ENCODE assay signal across 12 cellular contexts in genomic region chr17:17785407-17785806, GRCh38. TPM values are rescaled to one million over a fixed set of nuclear protein-coding genes. Genes with fewer than 3 reads are reported as not detected.
DNase-seq lines count a peak whose midpoint lies in the region; ATAC-seq and TF ChIP-seq lines count a peak whose summit lies in the region.
"Had no signal": no experiment of that assay in that cellular context is flagged by ENCODE, and none has a peak within 500 bp of the region (broad histone marks: within the 10 kb centered on the region; RNA-seq: fewer than 3 reads in every experiment).

No MANE protein-coding gene starts in this region.

- TF ChIP-seq POLR2A in esophagus muscularis mucosa (IDR thresholded peaks at IDR 0.05; ENCODE audit: low read depth) (no peak), prostate gland (IDR thresholded peaks at IDR 0.05) (no peak), uterus (IDR thresholded peaks at IDR 0.05) (no peak)

- peak; percentile 37 for DNase-seq in NCI-H82 (lab: John Stamatoyannopoulos, UW)
- no peak for DNase-seq in NCI-H82 treated with DMSO at 0.1 percent for 48 hours (lab: John Stamatoyannopoulos, UW; ENCODE audit: unreplicated experiment)
- DNase-seq in M059J (ENCODE audit: low read depth): peak; percentile 12
- DNase-seq in esophagus muscularis mucosa (ENCODE audit: extremely low spot score): no peak
- no peak for DNase-seq in prostate gland (ENCODE audit: low spot score)
- DNase-seq in uterus: no peak
- DNase-seq: mucosa of descending colon, NCI-H2227 treated with DMSO at 0.1 percent for 48 hours had no signal

- H3K27me3 ChIP-seq in esophagus muscularis mucosa: no peaks in the 10 kb centered on the region
- no peaks in the 10 kb centered on the region for H3K27me3 ChIP-seq in prostate gland (replicated peaks; ENCODE audit: insufficient read depth)
- H3K27me3 ChIP-seq in uterus: no peaks in the 10 kb centered on the region
- H3K27me3 ChIP-seq: brain microvascular endothelial cell had no signal

- intact Hi-C loops in esophagus muscularis mucosa (cut with DNase I) (no loop called here), prostate gland (cut with DNase I) (no loop called here), uterus (cut with DNase I; ENCODE audit: low total_unique reads) (loop anchor here (10.0 kb wide), 1 partner anchor 91 kb away; no protein-coding TSS in a partner anchor)

- H3K27ac ChIP-seq in esophagus muscularis mucosa (replicated peaks in 1 of 4) (peak overlapping the region in 3 of 4 donors; percentile 83 to 92 (median 91)), prostate gland (peak overlapping the region; percentile 26 to 87), uterus (peak overlapping the region in 1 of 2 donors; percentile 5)
- H3K27ac ChIP-seq: brain microvascular endothelial cell, KMS-11 had no signal

- no peak for TF ChIP-seq EP300 in esophagus muscularis mucosa (IDR thresholded peaks at IDR 0.05)

- TF ChIP-seq CTCF in esophagus muscularis mucosa (IDR thresholded peaks at IDR 0.05): no peak
- no peak for TF ChIP-seq CTCF in prostate gland (IDR thresholded peaks at IDR 0.05)
- TF ChIP-seq CTCF in uterus (IDR thresholded peaks at IDR 0.05): no peak

- no peaks in the 10 kb centered on the region for H3K9me3 ChIP-seq in esophagus muscularis mucosa
- H3K9me3 ChIP-seq in prostate gland: no peaks in the 10 kb centered on the region
- no peaks in the 10 kb centered on the region for H3K9me3 ChIP-seq in uterus
- H3K9me3 ChIP-seq: mucosa of descending colon had no signal

- 69% methylated on average over 10 of the region's 11 CpGs for WGBS in esophagus muscularis mucosa
- 61% methylated on average over 11 of the region's 11 CpGs for WGBS in prostate gland

- H3K4me1 ChIP-seq in esophagus muscularis mucosa: peaks cover 59 to 78% (median 73%) of the 10 kb centered on the region in 4 donors
- H3K4me1 ChIP-seq in prostate gland (replicated peaks): peaks cover 47% of the 10 kb centered on the region
- peaks cover 6 to 28% of the 10 kb centered on the region in 2 donors for H3K4me1 ChIP-seq in uterus

- H3K4me3 ChIP-seq in esophagus muscularis mucosa (no peak overlapping the region), prostate gland (no peak overlapping the region), uterus (no peak overlapping the region)
- H3K4me3 ChIP-seq: mucosa of descending colon had no signal

- ATAC-seq in GM21825 (IDR thresholded peaks at IDR 0.05; ENCODE audit: unreplicated experiment) (no peak), HG03135 (IDR thresholded peaks at IDR 0.05; ENCODE audit: unreplicated experiment) (no peak)
- ATAC-seq: mucosa of descending colon had no signal

- H3K36me3 ChIP-seq in esophagus muscularis mucosa (no peaks in the 10 kb centered on the region), prostate gland (no peaks in the 10 kb centered on the region), uterus (no peaks in the 10 kb centered on the region)
- H3K36me3 ChIP-seq: brain microvascular endothelial cell had no signal

RNA-seq across cellular contexts. Expression of gene SREBF1, which starts 51.4 kb away (rescaled TPM):
- total RNA-seq in M059J (2014; rRNA removed; shearing (Covaris generic)): 40.5 and 57.7 TPM in 2 replicates
- total RNA-seq in esophagus muscularis mucosa (10 to 100 TPM; 28.1 to 62.6 (median 39.7) TPM), prostate gland (100 to 1,000 TPM; 134 to 299 TPM), uterus (10 to 100 TPM; 24.8 to 94.6 (median 31.5) TPM)

Comparison
In these comparisons a context has a peak if more than half of its experiments do, and no peak if none do; other contexts are left out.
1. DNase-seq: peak in NCI-H82 (single experiment) and M059J (single experiment); none in NCI-H82 treated with DMSO at 0.1 percent for 48 hours (single experiment), esophagus muscularis mucosa (single experiment), prostate gland (single experiment) and uterus (0 of 2).